Comparison of ENCODE assay signal across 8 cellular contexts in genomic region chr10:90872648-90873020, GRCh38. TPM values are rescaled to one million over a fixed set of nuclear protein-coding genes. Genes with fewer than 3 reads are reported as not detected.
A peak's percentile ranks its signal among the peaks of the same experiment; 100 is the strongest.
DNase-seq lines count a peak whose midpoint lies in the region; ATAC-seq and TF ChIP-seq lines count a peak whose summit lies in the region.

No MANE protein-coding gene starts in this region.

- H3K14ac ChIP-seq in trophoblast cell (ENCODE audit: low read length): no peak overlapping the region

- H3K4ac ChIP-seq in trophoblast cell (ENCODE audit: low read depth, low read length): peak overlapping the region; percentile 90

- no peak overlapping the region for H3K23ac ChIP-seq in trophoblast cell (ENCODE audit: low read length)

- no peak for ATAC-seq in GM18873 (IDR thresholded peaks at IDR 0.05; ENCODE audit: low FRiP score, unreplicated experiment)
- ATAC-seq in GM21526 (IDR thresholded peaks at IDR 0.05; ENCODE audit: low FRiP score, unreplicated experiment): no peak

- H3K79me2 ChIP-seq in trophoblast cell (ENCODE audit: control insufficient read depth, insufficient read depth, low read length, poor library complexity): peaks cover 6% of the 10 kb centered on the region

- H2AK5ac ChIP-seq in trophoblast cell (ENCODE audit: low read length): no peak overlapping the region

- no CpG with 5 or more reads among the region's 8 CpGs for WGBS in trophoblast cell (ENCODE audit: extremely low coverage, insufficient coverage, insufficient read length)

- peak overlapping the region; percentile 81 for H3K9ac ChIP-seq in NT2/D1 (ENCODE audit: insufficient read length, low read depth)
- peak overlapping the region; percentile 84 for H3K9ac ChIP-seq in endocrine pancreas (ENCODE audit: control insufficient read depth, insufficient read depth, low read length)
- H3K9ac ChIP-seq in trophoblast cell (ENCODE audit: low read length): no peak overlapping the region

- peaks cover 8% of the 10 kb centered on the region for H3K36me3 ChIP-seq in NT2/D1 (ENCODE audit: insufficient read depth, insufficient read length, low read length)
- no peaks in the 10 kb centered on the region for H3K36me3 ChIP-seq in endocrine pancreas (ENCODE audit: control insufficient read depth, insufficient read depth, low read length)
- peaks cover 4 to 12% of the 10 kb centered on the region in 2 experiments for H3K36me3 ChIP-seq in trophoblast cell (ENCODE audit: control insufficient read depth in 1 of 2, insufficient read depth in 2 of 2, low read length in 2 of 2)

- no peaks in the 10 kb centered on the region for H3K4me1 ChIP-seq in NT2/D1 (ENCODE audit: insufficient read depth, insufficient read length)
- H3K4me1 ChIP-seq in endocrine pancreas (ENCODE audit: control insufficient read depth, insufficient read depth, low read length): peaks cover 16% of the 10 kb centered on the region
- peaks cover 0 to 2% of the 10 kb centered on the region in 2 experiments for H3K4me1 ChIP-seq in trophoblast cell (ENCODE audit: control insufficient read depth in 1 of 2, insufficient read depth in 2 of 2, low read length in 2 of 2)

- H3K18ac ChIP-seq in trophoblast cell (ENCODE audit: low read length): no peak overlapping the region

- H4K12ac ChIP-seq in trophoblast cell (ENCODE audit: low read depth, low read length): no peak overlapping the region

- no peak overlapping the region for H2BK5ac ChIP-seq in trophoblast cell (ENCODE audit: low read depth, low read length, poor library complexity)

- H4K91ac ChIP-seq in trophoblast cell (ENCODE audit: low read depth, low read length): no peak overlapping the region

- peak overlapping the region; percentile 98 for H4K8ac ChIP-seq in trophoblast cell (ENCODE audit: low read depth, low read length)

- H2BK12ac ChIP-seq in trophoblast cell (ENCODE audit: low read length): no peak overlapping the region

- H3K27me3 ChIP-seq in NT2/D1 (ENCODE audit: insufficient read depth, insufficient read length) (no peaks in the 10 kb centered on the region), endocrine pancreas (ENCODE audit: control insufficient read depth, insufficient read depth, low read length) (no peaks in the 10 kb centered on the region), trophoblast cell (ENCODE audit: insufficient read depth, low read length) (no peaks in the 10 kb centered on the region)

- H2BK120ac ChIP-seq in trophoblast cell (ENCODE audit: insufficient read depth, low read length, poor library complexity): no peak overlapping the region

- H3K9me3 ChIP-seq in NT2/D1 (ENCODE audit: insufficient read depth, low read length) (no peaks in the 10 kb centered on the region), endocrine pancreas (ENCODE audit: control insufficient read depth, low read length) (peaks cover 1% of the 10 kb centered on the region), trophoblast cell (ENCODE audit: insufficient read depth, low read depth, low read length) (no peaks in the 10 kb centered on the region)

- H3K4me3 ChIP-seq in GM12864 (ENCODE audit: low read depth, low read length): peak overlapping the region; percentile 88
- peak overlapping the region; percentile 73 for H3K4me3 ChIP-seq in NT2/D1 (ENCODE audit: insufficient read length, low read depth)
- H3K4me3 ChIP-seq in endocrine pancreas (ENCODE audit: control insufficient read depth, insufficient read depth, low read length): peak overlapping the region; percentile 99
- peak overlapping the region; percentile 94 for H3K4me3 ChIP-seq in trophoblast cell (ENCODE audit: low read depth, low read length)

- DNase-seq in GM12864 (ENCODE audit: low read depth) (no peak), NT2/D1 (ENCODE audit: low read depth, low spot score) (no peak), trophoblast cell (no peak), pons (ENCODE audit: low spot score) (no peak), SKM-1 (lab: John Stamatoyannopoulos, UW; ENCODE audit: unreplicated experiment) (no peak)

- H2AFZ ChIP-seq in trophoblast cell (ENCODE audit: insufficient read depth, low read length, poor library complexity): peak overlapping the region; percentile 91

- no peak for TF ChIP-seq CTCF in GM12864 (IDR thresholded peaks at IDR 0.05; ENCODE audit: low read depth, low read length, missing control alignments)

- peak overlapping the region; percentile 94 for H3K4me2 ChIP-seq in trophoblast cell (ENCODE audit: low read length)

- H3K79me1 ChIP-seq in trophoblast cell (ENCODE audit: low read length): peaks cover 4% of the 10 kb centered on the region

- no peak overlapping the region for H3K27ac ChIP-seq in trophoblast cell (ENCODE audit: low read depth, low read length)

RNA-seq across cellular contexts. Expression of gene RPP30, which starts 0.9 kb away (rescaled TPM):
- polyA plus RNA-seq in trophoblast cell (2013): 48.8 and 50.6 TPM in 2 replicates

RNA-seq across cellular contexts. Expression of gene HTR7, which starts 14.8 kb away (rescaled TPM):
- 1.1 and 1.2 TPM in 2 replicates for polyA plus RNA-seq in trophoblast cell (2013)

RNA-seq across cellular contexts. Expression of gene ANKRD1, which starts 48.3 kb away (rescaled TPM):
- 319 and 331 TPM in 2 replicates for polyA plus RNA-seq in trophoblast cell (2013)
